ENCODE assay signal across 11 cellular contexts in genomic region chr16:67001159-67001486, GRCh38. TPM values are rescaled to one million over a fixed set of nuclear protein-coding genes. Genes with fewer than 3 reads are reported as not detected.
DNase-seq lines count a peak whose midpoint lies in the region; ATAC-seq, FAIRE-seq and TF ChIP-seq lines count a peak whose summit lies in the region.
"Had no signal": no experiment of that assay in that cellular context is flagged by ENCODE, and none has a peak within 500 bp of the region (broad histone marks: within the 10 kb centered on the region; RNA-seq: fewer than 3 reads in every experiment).

No MANE protein-coding gene starts in this region.

- H3K9me3 ChIP-seq in A549, result no peaks in the 10 kb centered on the region
- H3K9me3 ChIP-seq: body of pancreas had no signal

- 78% methylated on average over 21 of the region's 23 CpGs for WGBS in A549 (ENCODE audit: missing lambda C conversion rate)

- no peak overlapping the region for H3K27ac Mint-ChIP-seq in central memory CD8-positive, alpha-beta T cell (ENCODE audit: low read depth)
- H3K27ac Mint-ChIP-seq in naive B cell, result peak overlapping the region in 2 of 6 donors; percentile 15 to 62

- H3K4me3 Mint-ChIP-seq in central memory CD8-positive, alpha-beta T cell, result peak overlapping the region; percentile 78
- H3K4me3 Mint-ChIP-seq in naive B cell, result peak overlapping the region in 7 of 8 donors; percentile 33 to 90 (median 63)

- peak overlapping the region; percentile 37 to 82; a peak in 3 of 6 replicates for H3K27ac ChIP-seq in A549

- peaks cover 19% of the 10 kb centered on the region for H3K4me1 ChIP-seq in A549

- POLR2A ChIA-PET in A549 (lab: Yijun Ruan, JAX), result no interaction called here

- H3K27me3 Mint-ChIP-seq in central memory CD8-positive, alpha-beta T cell, result no peaks in the 10 kb centered on the region
- peaks cover 0 to 18% (median 10%) of the 10 kb centered on the region in 3 donors for H3K27me3 Mint-ChIP-seq in naive B cell

- H3K4me2 ChIP-seq in A549, result peak overlapping the region; percentile 98

- peaks cover 16% of the 10 kb centered on the region for H3K4me1 Mint-ChIP-seq in central memory CD8-positive, alpha-beta T cell
- H3K4me1 Mint-ChIP-seq in naive B cell, result peaks cover 15 to 19% (median 15%) of the 10 kb centered on the region in 3 donors

- TF ChIP-seq EP300 in A549 (IDR thresholded peaks at IDR 0.05), result no peak

- CTCF ChIA-PET in A549 (lab: Yijun Ruan, JAX), result interaction anchor here (1.0 to 5.9 kb wide), 2 partner anchors 47 to 154 kb away, joined by 4 to 25 read pairs; no protein-coding TSS in a partner anchor

- TF ChIP-seq RAD21 in A549 (conservative IDR thresholded peaks at IDR 0.05 in 1 of 2, IDR thresholded peaks at IDR 0.05 in 1 of 2), result no peak

- no peak for TF ChIP-seq CTCF in A549 (IDR thresholded peaks at IDR 0.05)
- no peak for TF ChIP-seq CTCF in HFF-Myc (IDR thresholded peaks at IDR 0.05; ENCODE audit: low read depth, low read length, missing control alignments)

- H3K4me3 ChIP-seq in A549, result peak overlapping the region; percentile 66; the same call in 2 of the 3 replicates
- peak overlapping the region; percentile 47 for H3K4me3 ChIP-seq in HFF-Myc (replicated peaks; ENCODE audit: low read depth, low read length)

- ATAC-seq in A549 (no peak), naive B cell (ENCODE audit: low read depth in 2 of 2) (no peak), left lobe of liver (no peak), HG02610 (IDR thresholded peaks at IDR 0.05; ENCODE audit: unreplicated experiment) (no peak)
- no peak for ATAC-seq in central memory CD8-positive, alpha-beta T cell (replicated peaks; ENCODE audit: extremely low read depth, poor library complexity, severe bottlenecking)

- H3K36me3 Mint-ChIP-seq in central memory CD8-positive, alpha-beta T cell (ENCODE audit: insufficient read depth), result no peaks in the 10 kb centered on the region
- no peaks in the 10 kb centered on the region for H3K36me3 Mint-ChIP-seq in naive B cell

- DNase-seq in A549 (ENCODE audit: low read depth in 1 of 2, low spot score in 1 of 2), result no peak
- DNase-seq in HFF-Myc (ENCODE audit: extremely low read depth, low read depth), result no peak
- DNase-seq in central memory CD8-positive, alpha-beta T cell (ENCODE audit: low spot score in 2 of 2), result no peak
- DNase-seq in naive B cell, result no peak
- no peak for DNase-seq in NCI-H226
- DNase-seq in left lobe of liver (ENCODE audit: low spot score), result no peak
- DNase-seq in cortex of kidney (lab: John Stamatoyannopoulos, UW), result no peak
- DNase-seq: SIG-M5 had no signal

- H3K9me3 Mint-ChIP-seq in central memory CD8-positive, alpha-beta T cell, result no peaks in the 10 kb centered on the region
- no peaks in the 10 kb centered on the region for H3K9me3 Mint-ChIP-seq in naive B cell

- no peak for FAIRE-seq in A549 (lab: Jason Lieb, UNC)

- no peak for TF ChIP-seq POLR2A in A549 (IDR thresholded peaks at IDR 0.05; ENCODE audit: low read length)

TF ChIP-seq in A549, 52 proteins besides CTCF, POLR2A, EP300 and RAD21:
- no peak for TF ChIP-seq RNF2 (IDR thresholded peaks at IDR 0.05; ENCODE audit: borderline replicate concordance, low read depth)
- no peak for TF ChIP-seq SMC3 (IDR thresholded peaks at IDR 0.05)
- TF ChIP-seq TP53 (CRISPR knock-in tag; IDR thresholded peaks at IDR 0.05), result no peak
- no peak for TF ChIP-seq CEBPB (IDR thresholded peaks at IDR 0.05)
- no peak for TF ChIP-seq FOSB (CRISPR knock-in tag; IDR thresholded peaks at IDR 0.05)
- TF ChIP-seq CBX2 (IDR thresholded peaks at IDR 0.05; ENCODE audit: borderline replicate concordance, low read depth), result no peak
- TF ChIP-seq CBX8 (IDR thresholded peaks at IDR 0.05), result no peak
- TF ChIP-seq BCL3 (IDR thresholded peaks at IDR 0.05), result no peak
- TF ChIP-seq ZSCAN20 (CRISPR knock-in tag; IDR thresholded peaks at IDR 0.05), result no peak
- no peak for TF ChIP-seq KDM5A (IDR thresholded peaks at IDR 0.05)
- TF ChIP-seq KDM1A (IDR thresholded peaks at IDR 0.05; ENCODE audit: low read depth), result no peak
- TF ChIP-seq ZFP36 (IDR thresholded peaks at IDR 0.05; ENCODE audit: borderline replicate concordance, partially characterized antibody), result no peak
- no peak for TF ChIP-seq HMGXB4 (CRISPR knock-in tag; IDR thresholded peaks at IDR 0.05; ENCODE audit: borderline replicate concordance)
- no peak for TF ChIP-seq MYC (IDR thresholded peaks at IDR 0.05; ENCODE audit: borderline replicate concordance, low read length)
- no peak for TF ChIP-seq ZNF302 (CRISPR knock-in tag; IDR thresholded peaks at IDR 0.05)

RNA-seq across cellular contexts. Expression of gene CES4A, which starts 12.7 kb away (rescaled TPM):
- 3.5 and 4.4 TPM in 2 replicates for polyA plus RNA-seq in A549 (2011; rRNA removed)
- 2.0 and 2.9 TPM in 2 replicates for polyA plus RNA-seq in A549 (2012; cell fraction: cytosol; rRNA removed)
- polyA plus RNA-seq in A549 (2012; cell fraction: nucleus; rRNA removed), result 14.4 and 20.2 TPM in 2 replicates
- polyA plus RNA-seq in A549 (2017; fragmentation: RNase III; extraction: RNeasy Plus Mini Kit Qiagen cat#74134 plus additional on column Dnase treatment), result 2.5 to 3.5 TPM (median 2.8 TPM) in 3 replicates
- 3.6 TPM in 2 replicates for polyA minus RNA-seq in A549 (2011; rRNA and poly(A)+ RNA removed)
- 1 to 10 TPM in 4 of 6 donors, under 1 TPM in 2; 0.61 to 5.8 (median 1.4) TPM for polyA plus RNA-seq in naive B cell (ENCODE audit: low read depth in 6 of 6)
- total RNA-seq in left lobe of liver, result 67.7 TPM
- total RNA-seq: Daoy had no signal

RNA-seq across cellular contexts. Expression of gene CBFB, which starts 27.8 kb away (rescaled TPM):
- polyA plus RNA-seq in A549 (2011; rRNA removed) (35.9 and 61.3 TPM in 2 replicates), A549 (2017; fragmentation: RNase III; extraction: RNeasy Plus Mini Kit Qiagen cat#74134 plus additional on column Dnase treatment) (26.0 to 29.3 TPM (median 27.7 TPM) in 3 replicates), naive B cell (ENCODE audit: low read depth in 6 of 6) (10 to 100 TPM; 51.8 to 94.4 (median 70.5) TPM)
- polyA plus RNA-seq in A549 (2012; cell fraction: cytosol; rRNA removed), result 19.1 and 22.6 TPM in 2 replicates
- polyA plus RNA-seq in A549 (2012; cell fraction: nucleus; rRNA removed), result 9.7 and 17.8 TPM in 2 replicates
- polyA minus RNA-seq in A549 (2011; rRNA and poly(A)+ RNA removed), result 24.8 and 32.0 TPM in 2 replicates
- 12.2 TPM for total RNA-seq in left lobe of liver

RNA-seq across cellular contexts. Expression of gene CES3, which starts 40.1 kb away (rescaled TPM):
- polyA plus RNA-seq in A549 (2011; rRNA removed) (3.8 and 4.1 TPM in 2 replicates), A549 (2017; fragmentation: RNase III; extraction: RNeasy Plus Mini Kit Qiagen cat#74134 plus additional on column Dnase treatment) (2.1 to 2.7 TPM (median 2.3 TPM) in 3 replicates), naive B cell (ENCODE audit: low read depth in 6 of 6) (under 1 TPM in 1 of 6 donors, not detected in 5; 0.66 TPM)
- polyA plus RNA-seq in A549 (2012; cell fraction: cytosol; rRNA removed), result 2.5 and 2.6 TPM in 2 replicates
- 21.4 TPM in 2 replicates for polyA plus RNA-seq in A549 (2012; cell fraction: nucleus; rRNA removed)
- 7.5 and 9.2 TPM in 2 replicates for polyA minus RNA-seq in A549 (2011; rRNA and poly(A)+ RNA removed)
- total RNA-seq in left lobe of liver, result 80.3 TPM
